9 cellular contexts compared by ENCODE assay signal in genomic region chr2:44016282-44016681, GRCh38. TPM values are rescaled to one million over a fixed set of nuclear protein-coding genes. Genes with fewer than 3 reads are reported as not detected.
DNase-seq lines count a peak whose midpoint lies in the region; ATAC-seq, FAIRE-seq and TF ChIP-seq lines count a peak whose summit lies in the region.
"Had no signal": no experiment of that assay in that cellular context is flagged by ENCODE, and none has a peak within 500 bp of the region (broad histone marks: within the 10 kb centered on the region; RNA-seq: fewer than 3 reads in every experiment).

No MANE protein-coding gene starts in this region.

- no peak for FAIRE-seq in D721Med (lab: Jason Lieb, UNC)

- ATAC-seq in DND-41 (ENCODE audit: insufficient read depth, low read depth) (peak; percentile 90), body of pancreas (no peak), mucosa of descending colon (no peak), HG02763 (IDR thresholded peaks at IDR 0.05; ENCODE audit: unreplicated experiment) (no peak)

- H3K27ac ChIP-seq in DND-41 (ENCODE audit: low read length) (no peak overlapping the region), body of pancreas (no peak overlapping the region)
- H3K27ac ChIP-seq: skin epidermis had no signal

- no peak overlapping the region for H3K4me3 ChIP-seq in DND-41 (ENCODE audit: low read depth in 1 of 2, low read length in 2 of 2)
- H3K4me3 ChIP-seq in body of pancreas: no peak overlapping the region
- H3K4me3 ChIP-seq in mucosa of descending colon: no peak overlapping the region
- H3K4me3 ChIP-seq: skin epidermis had no signal

- TF ChIP-seq POLR2A in body of pancreas (IDR thresholded peaks at IDR 0.05): no peak

- H3K36me3 ChIP-seq in DND-41 (ENCODE audit: insufficient read depth, low read length): no peaks in the 10 kb centered on the region
- no peaks in the 10 kb centered on the region for H3K36me3 ChIP-seq in body of pancreas (replicated peaks in 1 of 2; ENCODE audit: insufficient read depth in 1 of 2, low read depth in 2 of 2)
- H3K36me3 ChIP-seq in mucosa of descending colon (ENCODE audit: low read depth): no peaks in the 10 kb centered on the region

- no peaks in the 10 kb centered on the region for H3K4me1 ChIP-seq in DND-41 (ENCODE audit: insufficient read depth, low read length)
- no peaks in the 10 kb centered on the region for H3K4me1 ChIP-seq in body of pancreas
- no peaks in the 10 kb centered on the region for H3K4me1 ChIP-seq in mucosa of descending colon (ENCODE audit: low read depth)

- 19 to 23% methylated on average over 6 of the region's 6 CpGs for WGBS in body of pancreas, 2 donors

- intact Hi-C loops in body of pancreas (cut with DNase I) (no loop called here), mucosa of descending colon (cut with DNase I, micrococcal nuclease) (no loop called here)

- H2AFZ ChIP-seq in DND-41 (ENCODE audit: low read depth, low read length): no peak overlapping the region

- H3K9ac ChIP-seq in DND-41 (ENCODE audit: low read depth, low read length): no peak overlapping the region

- H3K79me2 ChIP-seq in DND-41 (ENCODE audit: insufficient read depth, low read length): no peaks in the 10 kb centered on the region

- H3K27me3 ChIP-seq in DND-41 (ENCODE audit: insufficient read depth, low read length, poor library complexity) (no peaks in the 10 kb centered on the region), body of pancreas (no peaks in the 10 kb centered on the region)

- no peak overlapping the region for H3K4me2 ChIP-seq in DND-41 (ENCODE audit: insufficient read depth, low read length)

- H3K9me3 ChIP-seq in DND-41 (ENCODE audit: insufficient read depth, low read length, severe bottlenecking) (no peaks in the 10 kb centered on the region), body of pancreas (no peaks in the 10 kb centered on the region), mucosa of descending colon (no peaks in the 10 kb centered on the region)

- DNase-seq in DND-41 (peak; percentile 75), NCI-H460 (ENCODE audit: extremely low read depth, low read depth) (peak; percentile 61), body of pancreas (peak; percentile 22 to 56 (median 43)), mucosa of descending colon (peak in 2 of 3 donors; percentile 43 to 60), D721Med (ENCODE audit: insufficient read length, low spot score) (no peak), NCI-H82 (lab: John Stamatoyannopoulos, UW) (no peak), NCI-H2029 treated with DMSO at 0.1 percent for 48 hours (lab: John Stamatoyannopoulos, UW) (no peak)

- TF ChIP-seq CTCF in DND-41 (IDR thresholded peaks at IDR 0.05; ENCODE audit: borderline replicate concordance, extremely low read depth, low read length, poor library complexity, severe bottlenecking): no peak
- TF ChIP-seq CTCF in body of pancreas (IDR thresholded peaks at IDR 0.05): no peak
- TF ChIP-seq CTCF in mucosa of descending colon (IDR thresholded peaks at IDR 0.05): no peak
- TF ChIP-seq CTCF in D721Med (IDR thresholded peaks at IDR 0.05; ENCODE audit: insufficient read depth, missing control alignments): no peak

- H4K20me1 ChIP-seq in DND-41 (ENCODE audit: insufficient read depth, low read length): no peaks in the 10 kb centered on the region

RNA-seq across cellular contexts. Expression of gene LRPPRC, which starts 20.5 kb away (rescaled TPM):
- 137 and 150 TPM in 2 replicates for total RNA-seq in NCI-H460 (2014; rRNA removed; shearing (Covaris generic))
- 125 and 184 TPM in 2 replicates for polyA plus RNA-seq in NCI-H460 (2014; cell fraction: nucleus; rRNA removed)
- 10 to 100 TPM; 33.5 to 50.8 TPM for total RNA-seq in body of pancreas
- total RNA-seq in mucosa of descending colon: 100 to 1,000 TPM in 2 of 3 donors, 10 to 100 TPM in 1; 92.7 to 107 (median 101) TPM

Comparison
In these comparisons a context has a peak if more than half of its experiments do, and no peak if none do; other contexts are left out.
1. DNase-seq: peak in DND-41 (single experiment), NCI-H460 (single experiment), body of pancreas (4 of 4) and mucosa of descending colon (2 of 3); none in D721Med (single experiment), NCI-H82 (single experiment) and NCI-H2029 treated with DMSO at 0.1 percent for 48 hours (single experiment).